9 cellular contexts compared by ENCODE assay signal in genomic region chr16:1781254-1781653, GRCh38. TPM values are rescaled to one million over a fixed set of nuclear protein-coding genes. Genes with fewer than 3 reads are reported as not detected.
DNase-seq lines count a peak whose midpoint lies in the region; ATAC-seq and TF ChIP-seq lines count a peak whose summit lies in the region.
"Had no signal": no experiment of that assay in that cellular context is flagged by ENCODE, and none has a peak within 500 bp of the region (broad histone marks: within the 10 kb centered on the region; RNA-seq: fewer than 3 reads in every experiment).

No MANE protein-coding gene starts in this region.

- H4K20me1 ChIP-seq in neural progenitor cell (ENCODE audit: low read depth): peaks cover 56% of the 10 kb centered on the region

- no peak overlapping the region for H3K9ac ChIP-seq in neural progenitor cell

- H3K4me2 ChIP-seq in neural progenitor cell: peak overlapping the region; percentile 97

- no peaks in the 10 kb centered on the region for H3K27me3 ChIP-seq in Peyer's patch
- H3K27me3 ChIP-seq in esophagus (ENCODE audit: control insufficient read depth in 1 of 2, insufficient read depth in 2 of 2, low read length in 2 of 2): no peaks in the 10 kb centered on the region
- no peaks in the 10 kb centered on the region for H3K27me3 ChIP-seq in neural progenitor cell

- WGBS in esophagus, 2 donors: 61 to 62% methylated on average over 20 of the region's 20 CpGs

- no peak for TF ChIP-seq POLR2A in Peyer's patch (IDR thresholded peaks at IDR 0.05)

- no peaks in the 10 kb centered on the region for H3K36me3 Mint-ChIP-seq in neural progenitor cell

- H3K36me3 ChIP-seq in Peyer's patch: peaks cover 0 to 38% (median 0%) of the 10 kb centered on the region in 3 donors
- peaks cover 0 to 40% of the 10 kb centered on the region in 2 donors for H3K36me3 ChIP-seq in esophagus (ENCODE audit: control insufficient read depth in 2 of 2, insufficient read depth in 2 of 2, low read length in 1 of 2)
- H3K36me3 ChIP-seq in neural progenitor cell: no peaks in the 10 kb centered on the region

- DNase-seq in Peyer's patch (no peak), neural progenitor cell (ENCODE audit: low spot score) (no peak), COR-L47 (lab: John Stamatoyannopoulos, UW) (no peak), Ammon's horn (ENCODE audit: low spot score) (no peak)
- DNase-seq in stimulated activated CD4-positive, alpha-beta T cell treated with anti-CD3 and anti-CD28 coated beads, Interleukin-4, amount 100 ng/mL, for 4 hours: no peak
- DNase-seq: NCI-H2227 treated with DMSO at 0.1 percent for 48 hours had no signal

- H3K79me2 ChIP-seq in neural progenitor cell (ENCODE audit: low read depth): peaks cover 43% of the 10 kb centered on the region

- H3K9me3 Mint-ChIP-seq in neural progenitor cell: no peaks in the 10 kb centered on the region

- H3K27ac Mint-ChIP-seq in neural progenitor cell: no peak overlapping the region

- H3K4me3 ChIP-seq in Peyer's patch: peak overlapping the region; percentile 85 to 99 (median 97)
- H3K4me3 ChIP-seq in esophagus (ENCODE audit: low read depth in 1 of 2, low read length in 2 of 2): peak overlapping the region; percentile 75 to 78
- H3K4me3 ChIP-seq in neural progenitor cell: peak overlapping the region; percentile 95

- H3K9me3 ChIP-seq in Peyer's patch (no peaks in the 10 kb centered on the region), esophagus (ENCODE audit: control insufficient read depth in 2 of 2, insufficient read depth in 1 of 2, low read depth in 1 of 2, low read length in 1 of 2) (peaks cover 0 to 2% of the 10 kb centered on the region in 2 donors), neural progenitor cell (ENCODE audit: low read depth) (no peaks in the 10 kb centered on the region)

- H3K27ac ChIP-seq in C4-2B (peak overlapping the region; percentile 81), Peyer's patch (peak overlapping the region in 3 of 4 donors; percentile 87 to 93 (median 92)), esophagus (ENCODE audit: low read depth in 2 of 2, low read length in 1 of 2) (peak overlapping the region; percentile 93 to 94), neural progenitor cell (no peak overlapping the region)

- peaks cover 16% of the 10 kb centered on the region for H3F3A ChIP-seq in neural progenitor cell (ENCODE audit: low read depth)

- H3K4me1 ChIP-seq in Peyer's patch (peaks cover 3 to 41% (median 8%) of the 10 kb centered on the region in 4 donors), esophagus (ENCODE audit: control insufficient read depth in 2 of 2, insufficient read depth in 2 of 2, low read length in 1 of 2) (peaks cover 9 to 19% of the 10 kb centered on the region in 2 donors), neural progenitor cell (peaks cover 6% of the 10 kb centered on the region)

- TF ChIP-seq CTCF in C4-2B (conservative IDR thresholded peaks at IDR 0.05): no peak
- TF ChIP-seq CTCF in Peyer's patch (IDR thresholded peaks at IDR 0.05): no peak
- no peak for TF ChIP-seq CTCF in neural progenitor cell (IDR thresholded peaks at IDR 0.05)

- H3K27me3 Mint-ChIP-seq in neural progenitor cell (ENCODE audit: insufficient read depth, low read depth): peaks cover 10% of the 10 kb centered on the region

- peaks cover 15% of the 10 kb centered on the region for H3K4me1 Mint-ChIP-seq in neural progenitor cell

- H2AFZ ChIP-seq in neural progenitor cell (replicated peaks): no peak overlapping the region

- no peak for ATAC-seq in HG03196 (IDR thresholded peaks at IDR 0.05; ENCODE audit: unreplicated experiment)

- H3K4me3 Mint-ChIP-seq in neural progenitor cell: peak overlapping the region; percentile 90

RNA-seq across cellular contexts. Expression of gene SPSB3, which starts 1.1 kb away (rescaled TPM):
- total RNA-seq in Peyer's patch (100 to 1,000 TPM in 2 of 4 donors, 10 to 100 TPM in 2; 76.4 to 148 (median 102) TPM), neural progenitor cell (ENCODE audit: low replicate concordance) (18.7 and 53.4 TPM in 2 replicates)
- 100 to 1,000 TPM in 1 of 2 donors, 10 to 100 TPM in 1; 69.1 to 126 TPM for polyA plus RNA-seq in esophagus

RNA-seq across cellular contexts. Expression of gene NUBP2, which starts 1.5 kb away (rescaled TPM):
- 10 to 100 TPM; 47.1 to 99.9 (median 59.3) TPM for total RNA-seq in Peyer's patch
- 10 to 100 TPM; 41.5 to 57.8 TPM for polyA plus RNA-seq in esophagus
- total RNA-seq in neural progenitor cell (ENCODE audit: low replicate concordance): 22.8 and 77.7 TPM in 2 replicates

RNA-seq across cellular contexts. Expression of gene MRPS34, which starts 8.3 kb away (rescaled TPM):
- 100 to 1,000 TPM in 1 of 4 donors, 10 to 100 TPM in 3; 67.6 to 114 (median 82.3) TPM for total RNA-seq in Peyer's patch
- polyA plus RNA-seq in esophagus: 100 to 1,000 TPM in 1 of 2 donors, 10 to 100 TPM in 1; 62.4 to 115 TPM
- total RNA-seq in neural progenitor cell (ENCODE audit: low replicate concordance): 48.4 and 108 TPM in 2 replicates

RNA-seq across cellular contexts. Expression of gene EME2, which starts 8.6 kb away (rescaled TPM):
- total RNA-seq in Peyer's patch: 10 to 100 TPM; 54.6 to 99.9 (median 67.0) TPM
- 10 to 100 TPM in 1 of 2 donors, 1 to 10 TPM in 1; 6.6 to 23.0 TPM for polyA plus RNA-seq in esophagus
- total RNA-seq in neural progenitor cell (ENCODE audit: low replicate concordance): 2.3 and 10.3 TPM in 2 replicates

RNA-seq across cellular contexts. Expression of gene NME3, which starts 9.9 kb away (rescaled TPM):
- total RNA-seq in Peyer's patch: 100 to 1,000 TPM in 3 of 4 donors, 10 to 100 TPM in 1; 69.3 to 150 (median 126) TPM
- polyA plus RNA-seq in esophagus: 100 to 1,000 TPM in 1 of 2 donors, 10 to 100 TPM in 1; 51.0 to 102 TPM
- total RNA-seq in neural progenitor cell (ENCODE audit: low replicate concordance): 15.6 and 42.5 TPM in 2 replicates
